ENCODE assay signal across 22 cellular contexts in the genomic region with DNA sequence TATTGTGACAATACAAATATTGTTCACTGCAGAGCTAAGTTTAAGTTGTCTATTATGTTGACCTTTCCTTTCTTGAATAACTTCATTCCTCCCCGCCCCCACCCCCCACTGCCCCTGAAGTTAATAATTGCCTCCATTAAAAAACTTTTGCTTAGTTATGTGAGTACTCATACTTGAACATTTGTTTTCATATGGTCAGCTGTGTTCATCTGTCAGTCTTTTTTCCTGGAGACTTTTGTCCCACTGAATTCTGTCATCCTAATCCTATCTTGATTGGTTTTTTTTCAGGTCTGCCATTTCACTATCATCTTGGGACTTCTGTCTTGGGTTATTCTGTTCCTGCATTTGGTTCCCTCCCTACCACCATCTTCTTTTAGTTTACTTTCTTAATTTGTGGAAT.
"Had no signal": no experiment of that assay in that cellular context is flagged by ENCODE, and none has a peak within 500 bp of the region (broad histone marks: within the 10 kb centered on the region; RNA-seq: fewer than 3 reads in every experiment).

No MANE protein-coding gene starts in this region.

- H3K27ac Mint-ChIP-seq: activated CD4-positive, alpha-beta memory T cell treated with anti-CD3 and anti-CD28 coated beads, Interleukin-2, amount 10 ng/mL, durations not matched to agents 7 days and 5 days; activated naive CD8-positive, alpha-beta T cell treated with anti-CD3 and anti-CD28 coated beads, Interleukin-2, amount 50 U/mL, for 24 hours; activated T-helper 1 cell treated with anti-CD3 and anti-CD28 coated beads, Interleukin-12 subunit alpha, Interleukin-12 subunit beta, Interleukin-2, Interleukin-4 antibody, amounts not matched to agents 30 ng/mL and 10 ng/mL and 1 ng/mL, durations not matched to agents 14 hours and 24 hours and 36 hours; T-cell; WTC11 had no signal

- H3K36me3 ChIP-seq: spleen, thoracic aorta, upper lobe of right lung had no signal

- H3K4me1 ChIP-seq: foreskin keratinocyte had no signal

- ATAC-seq: activated naive CD8-positive, alpha-beta T cell treated with anti-CD3 and anti-CD28 coated beads, Interleukin-2, amount 50 U/mL, for 24 hours; foreskin keratinocyte; SK-N-SH treated with all-trans-retinoic acid at 6 μM for 48 hours; T-cell; upper lobe of right lung; WTC11 had no signal

- DNase-seq: activated CD4-positive, alpha-beta memory T cell treated with anti-CD3 and anti-CD28 coated beads, Interleukin-2, amount 10 ng/mL, durations not matched to agents 7 days and 5 days; activated CD4-positive, alpha-beta T cell treated with anti-CD3 and anti-CD28 coated beads for 4 hours; activated gamma-delta T cell; activated naive CD4-positive, alpha-beta T cell treated with anti-CD3 and anti-CD28 coated beads, Interleukin-2, amount 50 U/mL, for 16 hours; activated naive CD8-positive, alpha-beta T cell treated with anti-CD3 and anti-CD28 coated beads, Interleukin-2, amount 50 U/mL, for 24 hours; erythroblast; foreskin keratinocyte; glutamatergic neuron; hippocampal formation; mesenchymal stem cell; nephron progenitor cell; nucleus accumbens; spleen; stimulated activated CD4-positive, alpha-beta T cell treated with anti-CD3 and anti-CD28 coated beads, Interleukin-4, amount 100 ng/mL, for 1 hour; stimulated activated naive CD4-positive, alpha-beta T cell; T-cell; T1000; upper lobe of right lung had no signal

- H3K9me3 ChIP-seq: spleen, thoracic aorta, upper lobe of right lung had no signal

- H3K27me3 ChIP-seq: foreskin keratinocyte, spleen, upper lobe of right lung had no signal

- H3K4me3 ChIP-seq: spleen, thoracic aorta, upper lobe of right lung had no signal

- H3K9me3 Mint-ChIP-seq: activated CD4-positive, alpha-beta memory T cell treated with anti-CD3 and anti-CD28 coated beads, Interleukin-2, amount 10 ng/mL, durations not matched to agents 7 days and 5 days; activated naive CD8-positive, alpha-beta T cell treated with anti-CD3 and anti-CD28 coated beads, Interleukin-2, amount 50 U/mL, for 24 hours; activated T-helper 1 cell treated with anti-CD3 and anti-CD28 coated beads, Interleukin-12 subunit alpha, Interleukin-12 subunit beta, Interleukin-2, Interleukin-4 antibody, amounts not matched to agents 30 ng/mL and 10 ng/mL and 1 ng/mL, durations not matched to agents 14 hours and 24 hours and 36 hours; nephron progenitor cell; T-cell; WTC11 had no signal

- H3K27me3 Mint-ChIP-seq: activated CD4-positive, alpha-beta memory T cell treated with anti-CD3 and anti-CD28 coated beads, Interleukin-2, amount 10 ng/mL, durations not matched to agents 7 days and 5 days; activated naive CD8-positive, alpha-beta T cell treated with anti-CD3 and anti-CD28 coated beads, Interleukin-2, amount 50 U/mL, for 24 hours; T-cell had no signal

- H3K4me3 Mint-ChIP-seq: activated CD4-positive, alpha-beta memory T cell treated with anti-CD3 and anti-CD28 coated beads, Interleukin-2, amount 10 ng/mL, durations not matched to agents 7 days and 5 days; activated naive CD8-positive, alpha-beta T cell treated with anti-CD3 and anti-CD28 coated beads, Interleukin-2, amount 50 U/mL, for 24 hours; activated T-helper 1 cell treated with anti-CD3 and anti-CD28 coated beads, Interleukin-12 subunit alpha, Interleukin-12 subunit beta, Interleukin-2, Interleukin-4 antibody, amounts not matched to agents 30 ng/mL and 10 ng/mL and 1 ng/mL, durations not matched to agents 14 hours and 24 hours and 36 hours; nephron progenitor cell; T-cell; WTC11 had no signal
